20 cellular contexts compared by ENCODE assay signal in genomic region chr10:61640876-61641275, GRCh38. TPM values are rescaled to one million over a fixed set of nuclear protein-coding genes. Genes with fewer than 3 reads are reported as not detected.
DNase-seq lines count a peak whose midpoint lies in the region; TF ChIP-seq lines count a peak whose summit lies in the region.
"Had no signal": no experiment of that assay in that cellular context is flagged by ENCODE, and none has a peak within 500 bp of the region (broad histone marks: within the 10 kb centered on the region; RNA-seq: fewer than 3 reads in every experiment).

No MANE protein-coding gene starts in this region.

- no peak overlapping the region for H4K8ac ChIP-seq in mesenchymal stem cell (ENCODE audit: low read length)

- H3K14ac ChIP-seq in mesenchymal stem cell (ENCODE audit: low read length in 2 of 2): no peak overlapping the region

- no peaks in the 10 kb centered on the region for H3K9me3 ChIP-seq in stomach
- no peaks in the 10 kb centered on the region for H3K9me3 ChIP-seq in Caco-2
- no peaks in the 10 kb centered on the region for H3K9me3 ChIP-seq in mesenchymal stem cell (ENCODE audit: control insufficient read depth, low read length)
- H3K9me3 ChIP-seq: A549, BLaER1 had no signal

- intact Hi-C loops in stomach (cut with DNase I; ENCODE audit: low total_unique reads): no loop called here
- intact Hi-C loops in Caco-2 (cut with micrococcal nuclease; ENCODE audit: unreplicated experiment): no loop called here

- no peak overlapping the region for H3K18ac ChIP-seq in mesenchymal stem cell (ENCODE audit: low read depth in 1 of 2, low read length in 2 of 2)

- 80 to 92% (median 89%) methylated on average over 3 of the region's 3 CpGs for WGBS in stomach, 5 donors
- 78% methylated on average over 2 of the region's 3 CpGs for WGBS in mesenchymal stem cell

- H3K23ac ChIP-seq in mesenchymal stem cell (ENCODE audit: low read length in 2 of 2): no peak overlapping the region

- H3K4me3 ChIP-seq in stomach (no peak overlapping the region), Caco-2 (ENCODE audit: low read depth, low read length) (no peak overlapping the region), mesenchymal stem cell (ENCODE audit: insufficient read depth in 1 of 2, low read depth in 1 of 2, low read length in 2 of 2) (no peak overlapping the region)
- H3K4me3 ChIP-seq: A549, BLaER1, GM23248 had no signal

- H3K27me3 ChIP-seq in stomach (no peaks in the 10 kb centered on the region), Caco-2 (replicated peaks; ENCODE audit: control insufficient read depth, insufficient read depth, low read length) (peaks cover 3% of the 10 kb centered on the region; the same call in 1 of the 2 replicates), mesenchymal stem cell (ENCODE audit: control insufficient read depth in 1 of 2, insufficient read depth in 1 of 2, low read length in 2 of 2) (no peaks in the 10 kb centered on the region)
- H3K27me3 ChIP-seq: BLaER1 had no signal

- no peaks in the 10 kb centered on the region for H3K4me1 Mint-ChIP-seq in Caco-2 (ENCODE audit: low read depth, unreplicated experiment)
- H3K4me1 Mint-ChIP-seq: CD4-positive, alpha-beta memory T cell had no signal

- TF ChIP-seq CTCF in stomach (IDR thresholded peaks at IDR 0.05): no peak
- no peak for TF ChIP-seq CTCF in Caco-2 (IDR thresholded peaks at IDR 0.05; ENCODE audit: insufficient read depth in 1 of 2, low read depth in 1 of 2, low read length in 1 of 2, severe bottlenecking in 1 of 2, unreplicated experiment in 1 of 2)

- H3K27ac ChIP-seq in stomach (no peak overlapping the region), mesenchymal stem cell (ENCODE audit: low read length, poor library complexity, severe bottlenecking) (no peak overlapping the region)
- H3K27ac ChIP-seq: 22Rv1, A549, BLaER1, GM23248 had no signal

- POLR2A ChIA-PET in Caco-2 (lab: Charles Lee): no interaction called here

- no peak overlapping the region for H3K4me3 Mint-ChIP-seq in Caco-2 (ENCODE audit: unreplicated experiment)
- H3K4me3 Mint-ChIP-seq: CD14-positive monocyte; CD4-positive, alpha-beta memory T cell; H9 had no signal

- CTCF ChIA-PET in Caco-2 (lab: Charles Lee): no interaction called here

- H3K4me2 ChIP-seq in mesenchymal stem cell (ENCODE audit: low read length, poor library complexity, severe bottlenecking): no peak overlapping the region
- H3K4me2 ChIP-seq: BLaER1 had no signal

- TF ChIP-seq POLR2A in stomach (IDR thresholded peaks at IDR 0.05): no peak

- no TSS peak for BruUV-seq in Caco-2 (replicated peaks; lab: Mats Ljungman, UMichigan)

- H3K36me3 ChIP-seq in stomach (no peaks in the 10 kb centered on the region), Caco-2 (ENCODE audit: control insufficient read depth, insufficient read depth, low read length) (no peaks in the 10 kb centered on the region), mesenchymal stem cell (ENCODE audit: control insufficient read depth in 1 of 2, insufficient read depth in 2 of 2, low read depth in 1 of 2, low read length in 2 of 2) (no peaks in the 10 kb centered on the region)
- H3K36me3 ChIP-seq: BLaER1 had no signal

- H2AFZ ChIP-seq in mesenchymal stem cell (ENCODE audit: low read depth, low read length): no peak overlapping the region
- H2AFZ ChIP-seq: GM23248 had no signal

- peak; percentile 27 for DNase-seq in Ammon's horn (ENCODE audit: low spot score)
- DNase-seq in SK-MEL-5 (ENCODE audit: low read depth, low spot score): peak; percentile 38
- peak; percentile 64 for DNase-seq in globus pallidus (ENCODE audit: low spot score)
- DNase-seq in pons (ENCODE audit: low spot score): peak; percentile 81
- no peak for DNase-seq in stomach
- no peak for DNase-seq in Caco-2
- no peak for DNase-seq in mesenchymal stem cell
- DNase-seq: AML-193; Calu3; CD4-positive, alpha-beta memory T cell; DMS79 treated with DMSO at 0.1 percent for 48 hours; GF-D8; GM23248; H9; IMR-90; KBM-7 had no signal

- H3K4me1 ChIP-seq in stomach (peaks cover 0 to 10% (median 2%) of the 10 kb centered on the region in 4 donors), Caco-2 (no peaks in the 10 kb centered on the region), mesenchymal stem cell (ENCODE audit: control insufficient read depth, insufficient read depth, low read depth, low read length) (peaks cover 1% of the 10 kb centered on the region)
- H3K4me1 ChIP-seq: BLaER1 had no signal

- no peak overlapping the region for H3K27ac Mint-ChIP-seq in Caco-2 (ENCODE audit: unreplicated experiment)
- H3K27ac Mint-ChIP-seq: CD14-positive monocyte; CD4-positive, alpha-beta memory T cell had no signal

- H4K91ac ChIP-seq in mesenchymal stem cell (ENCODE audit: low read length): no peak overlapping the region

- in situ Hi-C loops in SK-MEL-5 (cut with HindIII; ENCODE audit: low pct_unique_long_range_greater_than_20kb, low sequenced_read_pairs): no loop called here

- H3K36me3 Mint-ChIP-seq in Caco-2 (ENCODE audit: insufficient read depth, unreplicated experiment): no peaks in the 10 kb centered on the region
- H3K36me3 Mint-ChIP-seq: CD14-positive monocyte; CD4-positive, alpha-beta memory T cell had no signal

- no peak overlapping the region for H3K9ac ChIP-seq in mesenchymal stem cell (ENCODE audit: low read length)
- H3K9ac ChIP-seq: BLaER1, GM23248 had no signal

- no peak overlapping the region for H2BK15ac ChIP-seq in mesenchymal stem cell (ENCODE audit: low read depth, poor library complexity, severe bottlenecking)

- H3K79me1 ChIP-seq in mesenchymal stem cell (replicated peaks; ENCODE audit: low read length, poor library complexity, severe bottlenecking): no peaks in the 10 kb centered on the region

- no peak overlapping the region for H2BK5ac ChIP-seq in mesenchymal stem cell (ENCODE audit: low read depth, low read length, poor library complexity, severe bottlenecking)

- H2BK120ac ChIP-seq in mesenchymal stem cell (ENCODE audit: low read depth, low read length): no peak overlapping the region

- H3K4ac ChIP-seq in mesenchymal stem cell (ENCODE audit: low read depth in 1 of 2, low read length in 2 of 2): no peak overlapping the region

- H3K9me3 Mint-ChIP-seq in Caco-2 (ENCODE audit: unreplicated experiment): no peaks in the 10 kb centered on the region
- H3K9me3 Mint-ChIP-seq: CD4-positive, alpha-beta memory T cell; H9 had no signal

- peaks cover 12% of the 10 kb centered on the region for H3K27me3 Mint-ChIP-seq in Caco-2 (ENCODE audit: insufficient read depth, unreplicated experiment)

- peak overlapping the region in 1 of 2 experiments; percentile 25 for H2BK12ac ChIP-seq in mesenchymal stem cell (ENCODE audit: low read length in 2 of 2)

- TF ChIP-seq EP300 in stomach (IDR thresholded peaks at IDR 0.05): no peak

- no peak overlapping the region for H2AK5ac ChIP-seq in mesenchymal stem cell (ENCODE audit: low read length, severe bottlenecking)

RNA-seq across cellular contexts. Expression of gene CABCOCO1, which starts 21.9 kb away (rescaled TPM):
- 0.40 and 0.53 TPM in 2 replicates for total RNA-seq in SK-MEL-5 (2014; rRNA removed; shearing (Covaris generic))
- polyA plus RNA-seq in SK-MEL-5 (2015; cell fraction: cytosol; rRNA removed): 0.06 TPM in 2 replicates
- polyA plus RNA-seq in SK-MEL-5 (2015; cell fraction: nucleus; rRNA removed): not detected in 2 replicates
- 1 to 10 TPM in 1 of 5 donors, not detected in 4; 2.6 TPM for total RNA-seq in stomach
- polyA plus RNA-seq in stomach: 1 to 10 TPM in 1 of 3 donors, under 1 TPM in 2; 0.30 to 2.1 (median 0.37) TPM
- total RNA-seq in Caco-2 (2022): not detected in 2 replicates
- 3.1 TPM for polyA plus RNA-seq in mesenchymal stem cell (2013, experiment 1 of 2)
- polyA plus RNA-seq in mesenchymal stem cell (2013, experiment 2 of 2): 3.5 TPM
- total RNA-seq: Calu3; CD4-positive, alpha-beta memory T cell; H9 had no signal
- polyA plus RNA-seq: CD14-positive monocyte; CD4-positive, alpha-beta memory T cell had no signal

Comparison
In these comparisons a context has a peak if more than half of its experiments do, and no peak if none do; other contexts are left out.
1. DNase-seq: peak in Ammon's horn (single experiment), SK-MEL-5 (single experiment), globus pallidus (single experiment) and pons (single experiment); none in stomach (single experiment), Caco-2 (0 of 2) and mesenchymal stem cell (single experiment).